In genomic region chr10:31604141-31604540, GRCh38 we compare ENCODE assay signal across 8 cellular contexts.
DNase-seq lines count a peak whose midpoint lies in the region; ATAC-seq and TF ChIP-seq lines count a peak whose summit lies in the region.

No MANE protein-coding gene starts in this region.

- peaks cover 0 to 4% of the 10 kb centered on the region in 2 donors for H3K9me3 Mint-ChIP-seq in stimulated activated naive B cell treated with anti-CD40 and anti-IgM and Interleukin-4, amounts not matched to agents 10 μg/mL and 1 μg/mL and 100 μg/mL, for 72 hours

- H3K27ac ChIP-seq in SJCRH30: peak overlapping the region; percentile 96

- H3K4me3 Mint-ChIP-seq in stimulated activated naive B cell treated with anti-CD40 and anti-IgM and Interleukin-4, amounts not matched to agents 10 μg/mL and 1 μg/mL and 100 μg/mL, for 72 hours: peak overlapping the region; percentile 85 to 86

- ATAC-seq in Right ventricle myocardium superior (ENCODE audit: poor library complexity): peak; percentile 8
- no peak for ATAC-seq in stimulated activated naive B cell treated with anti-CD40 and anti-IgM and Interleukin-4, amounts not matched to agents 10 μg/mL and 1 μg/mL and 100 μg/mL, for 72 hours (replicated peaks)
- ATAC-seq in GM21619 (IDR thresholded peaks at IDR 0.05; ENCODE audit: unreplicated experiment): no peak

- H3K36me3 Mint-ChIP-seq in stimulated activated naive B cell treated with anti-CD40 and anti-IgM and Interleukin-4, amounts not matched to agents 10 μg/mL and 1 μg/mL and 100 μg/mL, for 72 hours: no peaks in the 10 kb centered on the region

- POLR2A ChIA-PET in HEK293T (lab: Yijun Ruan, JAX): interaction anchor here (1.1 to 2.2 kb wide), 2 partner anchors 13 to 20 kb away, joined by 5 to 8 read pairs; no protein-coding TSS in a partner anchor

- H3K36me3 ChIP-seq in SJCRH30: no peaks in the 10 kb centered on the region

- peak overlapping the region; percentile 62 for H3K4me3 ChIP-seq in SJCRH30

- DNase-seq in NCI-H1417 (lab: John Stamatoyannopoulos, UW) (peak in 2 of 3 experiments; percentile 18 to 81), NCI-H1417 treated with DMSO at 0.1 percent for 48 hours (lab: John Stamatoyannopoulos, UW) (no peak), SJCRH30 (peak; percentile 98 to 99), Right ventricle myocardium superior (peak; percentile 57), HEK293T (ENCODE audit: extremely low spot score) (no peak), Kasumi-1 (lab: John Stamatoyannopoulos, UW) (no peak)
- DNase-seq in stimulated activated naive B cell treated with anti-CD40 and anti-IgM and Interleukin-4, amounts not matched to agents 10 μg/mL and 1 μg/mL and 100 μg/mL, for 72 hours: no peak

- H3K27me3 ChIP-seq in SJCRH30: no peaks in the 10 kb centered on the region

- CTCF ChIA-PET in HEK293T (lab: Yijun Ruan, JAX): no interaction called here

- peaks cover 14 to 21% of the 10 kb centered on the region in 2 donors for H3K4me1 Mint-ChIP-seq in stimulated activated naive B cell treated with anti-CD40 and anti-IgM and Interleukin-4, amounts not matched to agents 10 μg/mL and 1 μg/mL and 100 μg/mL, for 72 hours

- H3K4me1 ChIP-seq in SJCRH30: peaks cover 15% of the 10 kb centered on the region

- intact Hi-C loops in Right ventricle myocardium superior (cut with DNase I): loop anchor here (10.0 kb wide), 1 partner anchor 161 kb away; no protein-coding TSS in a partner anchor

- H3K27ac Mint-ChIP-seq in stimulated activated naive B cell treated with anti-CD40 and anti-IgM and Interleukin-4, amounts not matched to agents 10 μg/mL and 1 μg/mL and 100 μg/mL, for 72 hours: no peak overlapping the region

- H3K27me3 Mint-ChIP-seq in stimulated activated naive B cell treated with anti-CD40 and anti-IgM and Interleukin-4, amounts not matched to agents 10 μg/mL and 1 μg/mL and 100 μg/mL, for 72 hours: no peaks in the 10 kb centered on the region

- no peaks in the 10 kb centered on the region for H3K9me3 ChIP-seq in SJCRH30 (replicated peaks)

TF ChIP-seq in HEK293T, 16 proteins besides CTCF, POLR2A, EP300 and RAD21:
- TF ChIP-seq FOXK2 (IDR thresholded peaks at IDR 0.05): no peak
- no peak for TF ChIP-seq TARDBP (IDR thresholded peaks at IDR 0.05)
- TF ChIP-seq BHLHE40 (IDR thresholded peaks at IDR 0.05; ENCODE audit: borderline replicate concordance): no peak
- no peak for TF ChIP-seq SP1 (IDR thresholded peaks at IDR 0.05)
- no peak for TF ChIP-seq LEF1 (IDR thresholded peaks at IDR 0.05; ENCODE audit: borderline replicate concordance)
- TF ChIP-seq ELF4 (IDR thresholded peaks at IDR 0.05): no peak
- TF ChIP-seq FOXM1 (IDR thresholded peaks at IDR 0.05; ENCODE audit: borderline replicate concordance): no peak
- TF ChIP-seq CTBP1 (IDR thresholded peaks at IDR 0.05; ENCODE audit: borderline replicate concordance): no peak
- TF ChIP-seq SUZ12 (IDR thresholded peaks at IDR 0.05): no peak
- no peak for TF ChIP-seq NFRKB (IDR thresholded peaks at IDR 0.05)
- TF ChIP-seq ZNF384 (IDR thresholded peaks at IDR 0.05): no peak
- TF ChIP-seq, protein P1, sequence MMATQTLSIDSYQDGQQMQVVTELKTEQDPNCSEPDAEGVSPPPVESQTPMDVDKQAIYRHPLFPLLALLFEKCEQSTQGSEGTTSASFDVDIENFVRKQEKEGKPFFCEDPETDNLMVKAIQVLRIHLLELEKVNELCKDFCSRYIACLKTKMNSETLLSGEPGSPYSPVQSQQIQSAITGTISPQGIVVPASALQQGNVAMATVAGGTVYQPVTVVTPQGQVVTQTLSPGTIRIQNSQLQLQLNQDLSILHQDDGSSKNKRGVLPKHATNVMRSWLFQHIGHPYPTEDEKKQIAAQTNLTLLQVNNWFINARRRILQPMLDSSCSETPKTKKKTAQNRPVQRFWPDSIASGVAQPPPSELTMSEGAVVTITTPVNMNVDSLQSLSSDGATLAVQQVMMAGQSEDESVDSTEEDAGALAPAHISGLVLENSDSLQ (IDR thresholded peaks at IDR 0.05): no peak
- no peak for TF ChIP-seq ARNT (IDR thresholded peaks at IDR 0.05)
- TF ChIP-seq FOXA1 (IDR thresholded peaks at IDR 0.05): no peak
- no peak for TF ChIP-seq L3MBTL2 (conservative IDR thresholded peaks at IDR 0.05)
- no peak for TF ChIP-seq HDGF (IDR thresholded peaks at IDR 0.05; ENCODE audit: borderline replicate concordance)

Comparison
In these comparisons a context has a peak if more than half of its experiments do, and no peak if none do; other contexts are left out.
1. DNase-seq: peak in NCI-H1417 (2 of 3), SJCRH30 (2 of 2) and Right ventricle myocardium superior (single experiment); none in NCI-H1417 treated with DMSO at 0.1 percent for 48 hours (single experiment), stimulated activated naive B cell treated with anti-CD40 and anti-IgM and Interleukin-4, amounts not matched to agents 10 μg/mL and 1 μg/mL and 100 μg/mL, for 72 hours (single experiment), HEK293T (single experiment) and Kasumi-1 (0 of 2).